Comparison of ENCODE assay signal across 14 cellular contexts in genomic region chr6:14459315-14459714, GRCh38.
"Had no signal": no experiment of that assay in that cellular context is flagged by ENCODE, and none has a peak within 500 bp of the region (broad histone marks: within the 10 kb centered on the region; RNA-seq: fewer than 3 reads in every experiment).

No MANE protein-coding gene starts in this region.

- H3K4me3 ChIP-seq: SJSA1 had no signal

- H3K9me3 ChIP-seq: SJSA1 had no signal

- H3K27ac ChIP-seq: SJSA1, WERI-Rb-1 had no signal

- H3K27me3 Mint-ChIP-seq: activated CD4-positive, alpha-beta T cell treated with anti-CD3 and anti-CD28 coated beads for 36 hours; activated naive CD8-positive, alpha-beta T cell had no signal

- H3K4me3 Mint-ChIP-seq: activated CD4-positive, alpha-beta memory T cell treated with anti-CD3 and anti-CD28 coated beads, Interleukin-2, amount 10 ng/mL, durations not matched to agents 7 days and 5 days; activated CD4-positive, alpha-beta T cell treated with anti-CD3 and anti-CD28 coated beads for 36 hours; activated naive CD8-positive, alpha-beta T cell; T-helper 2 cell treated with Interferon-gamma antibody and Interleukin-4, amounts not matched to agents 5 μg/mL and 100 μg/mL, for 36 hours had no signal

- H3K27me3 ChIP-seq: SJSA1 had no signal

- H3K27ac Mint-ChIP-seq: activated CD4-positive, alpha-beta memory T cell treated with anti-CD3 and anti-CD28 coated beads, Interleukin-2, amount 10 ng/mL, durations not matched to agents 7 days and 5 days; activated CD4-positive, alpha-beta T cell treated with anti-CD3 and anti-CD28 coated beads for 36 hours; activated naive CD8-positive, alpha-beta T cell; T-helper 2 cell treated with Interferon-gamma antibody and Interleukin-4, amounts not matched to agents 5 μg/mL and 100 μg/mL, for 36 hours had no signal

- H3K36me3 Mint-ChIP-seq: activated naive CD8-positive, alpha-beta T cell had no signal

- H3K36me3 ChIP-seq: SJSA1, WERI-Rb-1 had no signal

- DNase-seq: activated CD4-positive, alpha-beta memory T cell treated with anti-CD3 and anti-CD28 coated beads, Interleukin-2, amount 10 ng/mL, durations not matched to agents 7 days and 5 days; activated CD4-positive, alpha-beta T cell treated with anti-CD3 and anti-CD28 coated beads for 36 hours; activated CD4-positive, alpha-beta T cell treated with anti-CD3 and anti-CD28 coated beads, Interleukin-2, amount 50 U/mL, for 1 hour; NCI-H1048; NCI-H1930; NCI-H2171; NCI-H510A; SHP77; SW 1271; WERI-Rb-1 had no signal

- ATAC-seq: activated CD4-positive, alpha-beta T cell treated with anti-CD3 and anti-CD28 coated beads for 36 hours; SK-N-SH treated with all-trans-retinoic acid at 6 μM for 48 hours had no signal
